In genomic region chr1:180953291-180953747, GRCh38 we compare ENCODE assay signal across 8 cellular contexts. TPM values are rescaled to one million over a fixed set of nuclear protein-coding genes. Genes with fewer than 3 reads are reported as not detected.
DNase-seq lines count a peak whose midpoint lies in the region; ATAC-seq, FAIRE-seq and TF ChIP-seq lines count a peak whose summit lies in the region.

No MANE protein-coding gene starts in this region.

- no peaks in the 10 kb centered on the region for H3K36me3 ChIP-seq in RWPE2 (ENCODE audit: low read depth)

- peak overlapping the region; percentile 58 for H3K27ac Mint-ChIP-seq in activated CD4-positive, alpha-beta T cell treated with anti-CD3 and anti-CD28 coated beads for 36 hours

- H3K27me3 ChIP-seq in RWPE2 (ENCODE audit: insufficient read depth, poor library complexity, severe bottlenecking) = no peaks in the 10 kb centered on the region

- no peaks in the 10 kb centered on the region for H3K9me3 ChIP-seq in RWPE2 (ENCODE audit: severe bottlenecking)

- H3K27ac ChIP-seq in RWPE2 (ENCODE audit: poor library complexity, severe bottlenecking) = peak overlapping the region; percentile 19

- ATAC-seq in activated CD4-positive, alpha-beta T cell treated with anti-CD3 and anti-CD28 coated beads for 36 hours = peak; percentile 7
- ATAC-seq in HG02840 (IDR thresholded peaks at IDR 0.05; ENCODE audit: low FRiP score, unreplicated experiment) (peak; percentile 25), RWPE2 (ENCODE audit: low read depth) (peak; percentile 83), GM18870 (IDR thresholded peaks at IDR 0.05; ENCODE audit: unreplicated experiment) (no peak)
- ATAC-seq in stimulated activated naive CD8-positive, alpha-beta T cell treated with anti-CD3 and anti-CD28 coated beads, Interleukin-15, Interleukin-2, amounts not matched to agents 100 U/mL and 50 U/mL, for 24 hours = no peak

- peaks cover 14% of the 10 kb centered on the region for H3K4me1 Mint-ChIP-seq in activated CD4-positive, alpha-beta T cell treated with anti-CD3 and anti-CD28 coated beads for 36 hours

- no peak for DNase-seq in activated CD4-positive, alpha-beta T cell treated with anti-CD3 and anti-CD28 coated beads for 36 hours
- DNase-seq in activated CD4-positive, alpha-beta T cell treated with anti-CD3 and anti-CD28 coated beads for 1 hour = no peak
- no peak for DNase-seq in RWPE2 (ENCODE audit: low spot score)
- no peak for DNase-seq in fibroblast of the aortic adventitia (ENCODE audit: low read depth)
- DNase-seq in stimulated activated naive CD8-positive, alpha-beta T cell treated with anti-CD3 and anti-CD28 coated beads, Interleukin-15, Interleukin-2, amounts not matched to agents 100 U/mL and 50 U/mL, for 24 hours = peak; percentile 23
- no peak for DNase-seq in D721Med (ENCODE audit: insufficient read length, low spot score)

- CTCF ChIA-PET in activated CD4-positive, alpha-beta T cell treated with anti-CD3 and anti-CD28 coated beads for 36 hours (lab: Charles Lee) = interaction anchor here (0.5 to 1.0 kb wide), 4 partner anchors 15 to 190 kb away, joined by 3 read pairs; no protein-coding TSS in a partner anchor

- H3K36me3 Mint-ChIP-seq in activated CD4-positive, alpha-beta T cell treated with anti-CD3 and anti-CD28 coated beads for 36 hours (ENCODE audit: low read depth) = peaks cover 15% of the 10 kb centered on the region

- POLR2A ChIA-PET in activated CD4-positive, alpha-beta T cell treated with anti-CD3 and anti-CD28 coated beads for 36 hours (lab: Charles Lee) = interaction anchor here (0.6 to 1.1 kb wide), 3 partner anchors 19 to 337 kb away, joined by 3 to 4 read pairs (median 3); no protein-coding TSS in a partner anchor

- no peak for TF ChIP-seq CTCF in RWPE2 (IDR thresholded peaks at IDR 0.05; ENCODE audit: poor library complexity, severe bottlenecking)
- no peak for TF ChIP-seq CTCF in fibroblast of the aortic adventitia (IDR thresholded peaks at IDR 0.05; ENCODE audit: insufficient read depth, low read length)
- no peak for TF ChIP-seq CTCF in D721Med (IDR thresholded peaks at IDR 0.05; ENCODE audit: insufficient read depth, missing control alignments)

- peak overlapping the region; percentile 57 for H3K4me3 Mint-ChIP-seq in activated CD4-positive, alpha-beta T cell treated with anti-CD3 and anti-CD28 coated beads for 36 hours

- peaks cover 3% of the 10 kb centered on the region for H3K9me3 Mint-ChIP-seq in activated CD4-positive, alpha-beta T cell treated with anti-CD3 and anti-CD28 coated beads for 36 hours (ENCODE audit: low read depth)

- intact Hi-C loops in activated CD4-positive, alpha-beta T cell treated with anti-CD3 and anti-CD28 coated beads for 36 hours (cut with DNase I, micrococcal nuclease) = loop anchor here in 1 of 2 experiments (10.0 kb wide), 1 partner anchor 191 kb away; no protein-coding TSS in a partner anchor

- peaks cover 9% of the 10 kb centered on the region for H3K4me1 ChIP-seq in RWPE2 (ENCODE audit: insufficient read depth, poor library complexity, severe bottlenecking)

- no peaks in the 10 kb centered on the region for H3K27me3 Mint-ChIP-seq in activated CD4-positive, alpha-beta T cell treated with anti-CD3 and anti-CD28 coated beads for 36 hours

- FAIRE-seq in D721Med (lab: Jason Lieb, UNC) = no peak

- no peak overlapping the region for H3K4me3 ChIP-seq in RWPE2 (ENCODE audit: severe bottlenecking)
- H3K4me3 ChIP-seq in fibroblast of the aortic adventitia (ENCODE audit: low read depth, low read length) = peak overlapping the region; percentile 67

RNA-seq across cellular contexts. Expression of gene KIAA1614, which starts 40.6 kb away (rescaled TPM):
- under 1 TPM in 1 of 2 experiments, not detected in 1; 0.09 TPM for total RNA-seq in activated CD4-positive, alpha-beta T cell treated with anti-CD3 and anti-CD28 coated beads for 36 hours
- total RNA-seq in fibroblast of the aortic adventitia (ENCODE audit: low replicate concordance) = 9.7 and 10.6 TPM in 2 replicates

Comparison
In these comparisons a context has a peak if more than half of its experiments do, and no peak if none do; other contexts are left out.
1. ATAC-seq: peak in activated CD4-positive, alpha-beta T cell treated with anti-CD3 and anti-CD28 coated beads for 36 hours (single experiment), HG02840 (single experiment) and RWPE2 (single experiment); none in stimulated activated naive CD8-positive, alpha-beta T cell treated with anti-CD3 and anti-CD28 coated beads, Interleukin-15, Interleukin-2, amounts not matched to agents 100 U/mL and 50 U/mL, for 24 hours (single experiment) and GM18870 (single experiment).